Comparison of ENCODE assay signal across 8 cellular contexts in genomic region chr1:27343639-27344025, GRCh38. TPM values are rescaled to one million over a fixed set of nuclear protein-coding genes. Genes with fewer than 3 reads are reported as not detected.
DNase-seq lines count a peak whose midpoint lies in the region; ATAC-seq and TF ChIP-seq lines count a peak whose summit lies in the region.

No MANE protein-coding gene starts in this region.

- H3K4me1 Mint-ChIP-seq in activated naive CD8-positive, alpha-beta T cell treated with anti-CD3 and anti-CD28 coated beads, Interleukin-2, amount 10 ng/mL, durations not matched to agents 7 days and 5 days, result peaks cover 31% of the 10 kb centered on the region

- H2AFZ ChIP-seq in HCT116 (ENCODE audit: low read depth, low read length, poor library complexity, severe bottlenecking), result no peak overlapping the region

- peaks cover 65% of the 10 kb centered on the region for H3K4me1 ChIP-seq in BLaER1
- peaks cover 43 to 79% of the 10 kb centered on the region in 2 experiments for H3K4me1 ChIP-seq in HCT116 (ENCODE audit: control insufficient read depth in 1 of 2, insufficient read depth in 2 of 2, low read length in 2 of 2)
- H3K4me1 ChIP-seq in mononuclear cell (ENCODE audit: insufficient read depth, low read length), result peaks cover 60% of the 10 kb centered on the region
- no peaks in the 10 kb centered on the region for H3K4me1 ChIP-seq in uterus

- H3K27me3 ChIP-seq in BLaER1 (no peaks in the 10 kb centered on the region), HCT116 (ENCODE audit: insufficient read depth, low read length) (no peaks in the 10 kb centered on the region), mononuclear cell (ENCODE audit: insufficient read depth, low read length) (no peaks in the 10 kb centered on the region), uterus (no peaks in the 10 kb centered on the region)

- H3K27ac ChIP-seq in BLaER1, result peak overlapping the region; percentile 91
- H3K27ac ChIP-seq in HCT116 (ENCODE audit: low read depth, low read length), result peak overlapping the region; percentile 95
- H3K27ac ChIP-seq in uterus, result no peak overlapping the region

- BruUV-seq in HCT116 (replicated peaks; lab: Mats Ljungman, UMichigan), result TSS peak; percentile 40

- H4K20me1 ChIP-seq in BLaER1 (peaks cover 6% of the 10 kb centered on the region; the same call in 1 of the 2 replicates), HCT116 (ENCODE audit: insufficient read depth) (no peaks in the 10 kb centered on the region)

- CTCF ChIA-PET in HCT116 (lab: Charles Lee), result interaction anchor here (0.7 to 2.2 kb wide), 3 partner anchors 11 to 44 kb away, joined by 3 to 7 read pairs (median 4); no protein-coding TSS in a partner anchor

- no peaks in the 10 kb centered on the region for H3K9me2 ChIP-seq in HCT116 (ENCODE audit: insufficient read depth)

- RAD21 ChIA-PET in HCT116 (lab: Charles Lee; ENCODE audit: low non-redundant PET in 1 of 2, low total read pairs in 2 of 2, uncharacterized antibody in 2 of 2, unreplicated experiment in 2 of 2), result no interaction called here

- peak overlapping the region; percentile 94 for H3K4me3 Mint-ChIP-seq in activated naive CD8-positive, alpha-beta T cell treated with anti-CD3 and anti-CD28 coated beads, Interleukin-2, amount 10 ng/mL, durations not matched to agents 7 days and 5 days

- H3K4me2 ChIP-seq in BLaER1 (peak overlapping the region; percentile 94), HCT116 (ENCODE audit: low read length) (peak overlapping the region; percentile 95)

- H3K27me3 Mint-ChIP-seq in activated naive CD8-positive, alpha-beta T cell treated with anti-CD3 and anti-CD28 coated beads, Interleukin-2, amount 10 ng/mL, durations not matched to agents 7 days and 5 days, result no peaks in the 10 kb centered on the region

- H3K79me2 ChIP-seq in HCT116 (ENCODE audit: insufficient read depth, low read length), result peaks cover 21% of the 10 kb centered on the region; the same call in 1 of the 2 replicates

- TF ChIP-seq POLR2A in HCT116 (IDR thresholded peaks at IDR 0.05; ENCODE audit: borderline replicate concordance, extremely low read depth, insufficient read depth, insufficient read length) (no peak), uterus (IDR thresholded peaks at IDR 0.05) (no peak)

- H3K9me3 Mint-ChIP-seq in activated naive CD8-positive, alpha-beta T cell treated with anti-CD3 and anti-CD28 coated beads, Interleukin-2, amount 10 ng/mL, durations not matched to agents 7 days and 5 days, result no peaks in the 10 kb centered on the region

- no peaks in the 10 kb centered on the region for H3K9me3 ChIP-seq in BLaER1
- H3K9me3 ChIP-seq in HCT116 (ENCODE audit: control insufficient read depth in 1 of 2, insufficient read depth in 1 of 2, low read depth in 1 of 2, low read length in 2 of 2), result no peaks in the 10 kb centered on the region
- no peaks in the 10 kb centered on the region for H3K9me3 ChIP-seq in mononuclear cell (ENCODE audit: low read depth, low read length)
- no peaks in the 10 kb centered on the region for H3K9me3 ChIP-seq in uterus

- TF ChIP-seq CTCF in HCT116 (IDR thresholded peaks at IDR 0.05 in 2 of 3, conservative IDR thresholded peaks at IDR 0.05 in 1 of 3; ENCODE audit: borderline replicate concordance in 1 of 3, insufficient read depth in 1 of 3, low read depth in 2 of 3, low read length in 2 of 3), result no peak
- TF ChIP-seq CTCF in uterus (IDR thresholded peaks at IDR 0.05), result no peak

- DNase-seq in HCT116 (ENCODE audit: low read depth, low spot score) (no peak), uterus (no peak), ecto neural progenitor cell (ENCODE audit: low spot score) (no peak), SKM-1 treated with dmso at 0.1 percent for 144 hours (lab: John Stamatoyannopoulos, UW; ENCODE audit: unreplicated experiment) (no peak)
- DNase-seq in activated naive CD8-positive, alpha-beta T cell treated with anti-CD3 and anti-CD28 coated beads, Interleukin-2, amount 10 ng/mL, durations not matched to agents 7 days and 5 days, result no peak

- no peak for TF ChIP-seq RAD21 in HCT116 (IDR thresholded peaks at IDR 0.05; ENCODE audit: low read depth)

- H3K36me3 Mint-ChIP-seq in activated naive CD8-positive, alpha-beta T cell treated with anti-CD3 and anti-CD28 coated beads, Interleukin-2, amount 10 ng/mL, durations not matched to agents 7 days and 5 days, result peaks cover 11% of the 10 kb centered on the region

- peak overlapping the region; percentile 96 for H3K27ac Mint-ChIP-seq in activated naive CD8-positive, alpha-beta T cell treated with anti-CD3 and anti-CD28 coated beads, Interleukin-2, amount 10 ng/mL, durations not matched to agents 7 days and 5 days

- intact Hi-C loops in HCT116 (cut with micrococcal nuclease) (no loop called here), uterus (cut with DNase I; ENCODE audit: low total_unique reads) (no loop called here)

- H3K36me3 ChIP-seq in BLaER1 (peaks cover 37% of the 10 kb centered on the region), HCT116 (ENCODE audit: control insufficient read depth in 1 of 2, insufficient read depth in 2 of 2, low read length in 2 of 2) (no peaks in the 10 kb centered on the region), uterus (no peaks in the 10 kb centered on the region)

- H3K9ac ChIP-seq in BLaER1 (peak overlapping the region; percentile 84), HCT116 (ENCODE audit: low read length) (peak overlapping the region; percentile 75)

- POLR2A ChIA-PET in HCT116 (lab: Charles Lee), result interaction anchor here (1.1 to 2.8 kb wide), 4 partner anchors 9 to 23 kb away, joined by 3 to 10 read pairs (median 4); partner anchors contain the start of gene MAP3K6
- POLR2A ChIA-PET in activated naive CD8-positive, alpha-beta T cell treated with anti-CD3 and anti-CD28 coated beads, Interleukin-2, amount 10 ng/mL, durations not matched to agents 7 days and 5 days (lab: Charles Lee), result interaction anchor here (0.8 to 3.1 kb wide), 3 partner anchors 12 to 328 kb away, joined by 4 to 29 read pairs (median 4); partner anchors contain the start of gene IFI6

- peak overlapping the region; percentile 78 for H3K4me3 ChIP-seq in BLaER1
- peak overlapping the region; percentile 80 to 91 for H3K4me3 ChIP-seq in HCT116 (replicated peaks in 1 of 2; ENCODE audit: low read depth in 1 of 2, low read length in 2 of 2)
- peak overlapping the region; percentile 70 for H3K4me3 ChIP-seq in mononuclear cell (ENCODE audit: low read length)
- H3K4me3 ChIP-seq in uterus, result no peak overlapping the region

- ATAC-seq in HCT116 (no peak), GM18517 (IDR thresholded peaks at IDR 0.05; ENCODE audit: unreplicated experiment) (no peak)
- peak; percentile 4 for ATAC-seq in activated naive CD8-positive, alpha-beta T cell treated with anti-CD3 and anti-CD28 coated beads, Interleukin-2, amount 10 ng/mL, durations not matched to agents 7 days and 5 days (ENCODE audit: low read depth)

TF ChIP-seq in HCT116, 20 proteins besides CTCF, POLR2A, EP300 and RAD21:
- no peak for TF ChIP-seq SRF (IDR thresholded peaks at IDR 0.05; ENCODE audit: low read depth)
- TF ChIP-seq ZFX (IDR thresholded peaks at IDR 0.05), result no peak

RNA-seq across cellular contexts. Expression of gene SYTL1, which starts 1.8 kb away (rescaled TPM):
- total RNA-seq in HCT116 (2021; ENCODE audit: unreplicated experiment) (75.9 TPM), mononuclear cell (44.3 TPM), uterus (10 to 100 TPM in 1 of 4 donors, 1 to 10 TPM in 2, not detected in 1; 1.6 to 11.3 (median 4.8) TPM)
- polyA plus RNA-seq in HCT116 (2012), result 85.9 and 88.7 TPM in 2 replicates
- 100 to 1,000 TPM; 103 to 105 TPM for total RNA-seq in activated naive CD8-positive, alpha-beta T cell treated with anti-CD3 and anti-CD28 coated beads, Interleukin-2, amount 10 ng/mL, durations not matched to agents 7 days and 5 days

RNA-seq across cellular contexts. Expression of gene TMEM222, which starts 21.7 kb away (rescaled TPM):
- total RNA-seq in HCT116 (2021; ENCODE audit: unreplicated experiment) (32.8 TPM), mononuclear cell (17.0 TPM), uterus (10 to 100 TPM in 2 of 4 donors, 1 to 10 TPM in 2; 9.7 to 43.9 (median 18.6) TPM)
- polyA plus RNA-seq in HCT116 (2012), result 41.1 and 41.2 TPM in 2 replicates
- 10 to 100 TPM; 35.8 to 40.4 TPM for total RNA-seq in activated naive CD8-positive, alpha-beta T cell treated with anti-CD3 and anti-CD28 coated beads, Interleukin-2, amount 10 ng/mL, durations not matched to agents 7 days and 5 days

RNA-seq across cellular contexts. Expression of gene MAP3K6, which starts 23.1 kb away (rescaled TPM):
- 30.2 TPM for total RNA-seq in HCT116 (2021; ENCODE audit: unreplicated experiment)
- 26.8 and 30.2 TPM in 2 replicates for polyA plus RNA-seq in HCT116 (2012)
- total RNA-seq in activated naive CD8-positive, alpha-beta T cell treated with anti-CD3 and anti-CD28 coated beads, Interleukin-2, amount 10 ng/mL, durations not matched to agents 7 days and 5 days, result 1 to 10 TPM; 8.6 to 9.0 TPM
- total RNA-seq in mononuclear cell, result 2.0 TPM
- total RNA-seq in uterus, result 100 to 1,000 TPM in 1 of 4 donors, 10 to 100 TPM in 3; 10.9 to 124 (median 16.5) TPM

RNA-seq across cellular contexts. Expression of gene FCN3, which starts 31.0 kb away (rescaled TPM):
- total RNA-seq in HCT116 (2021; ENCODE audit: unreplicated experiment) (1.2 TPM), mononuclear cell (not detected), uterus (1 to 10 TPM in 3 of 4 donors, not detected in 1; 2.1 to 4.7 (median 2.4) TPM)
- polyA plus RNA-seq in HCT116 (2012), result 0.39 and 0.64 TPM in 2 replicates
- not detected for total RNA-seq in activated naive CD8-positive, alpha-beta T cell treated with anti-CD3 and anti-CD28 coated beads, Interleukin-2, amount 10 ng/mL, durations not matched to agents 7 days and 5 days

RNA-seq across cellular contexts. Expression of gene CD164L2, which starts 39.5 kb away (rescaled TPM):
- total RNA-seq in HCT116 (2021; ENCODE audit: unreplicated experiment) (11.6 TPM), mononuclear cell (not detected), uterus (under 1 TPM in 1 of 4 donors, not detected in 3; 0.69 TPM)
- polyA plus RNA-seq in HCT116 (2012), result 10.4 and 13.0 TPM in 2 replicates
- total RNA-seq in activated naive CD8-positive, alpha-beta T cell treated with anti-CD3 and anti-CD28 coated beads, Interleukin-2, amount 10 ng/mL, durations not matched to agents 7 days and 5 days, result not detected

Comparison
In these comparisons a context has a peak if more than half of its experiments do, and no peak if none do; other contexts are left out.
1. H3K27ac ChIP-seq: peak in BLaER1 (single experiment) and HCT116 (single experiment); none in uterus (0 of 2).
2. H3K4me3 ChIP-seq: peak in BLaER1 (single experiment), HCT116 (2 of 2) and mononuclear cell (single experiment); none in uterus (0 of 2).